1 cellular context compared by ENCODE assay signal in the genomic region with DNA sequence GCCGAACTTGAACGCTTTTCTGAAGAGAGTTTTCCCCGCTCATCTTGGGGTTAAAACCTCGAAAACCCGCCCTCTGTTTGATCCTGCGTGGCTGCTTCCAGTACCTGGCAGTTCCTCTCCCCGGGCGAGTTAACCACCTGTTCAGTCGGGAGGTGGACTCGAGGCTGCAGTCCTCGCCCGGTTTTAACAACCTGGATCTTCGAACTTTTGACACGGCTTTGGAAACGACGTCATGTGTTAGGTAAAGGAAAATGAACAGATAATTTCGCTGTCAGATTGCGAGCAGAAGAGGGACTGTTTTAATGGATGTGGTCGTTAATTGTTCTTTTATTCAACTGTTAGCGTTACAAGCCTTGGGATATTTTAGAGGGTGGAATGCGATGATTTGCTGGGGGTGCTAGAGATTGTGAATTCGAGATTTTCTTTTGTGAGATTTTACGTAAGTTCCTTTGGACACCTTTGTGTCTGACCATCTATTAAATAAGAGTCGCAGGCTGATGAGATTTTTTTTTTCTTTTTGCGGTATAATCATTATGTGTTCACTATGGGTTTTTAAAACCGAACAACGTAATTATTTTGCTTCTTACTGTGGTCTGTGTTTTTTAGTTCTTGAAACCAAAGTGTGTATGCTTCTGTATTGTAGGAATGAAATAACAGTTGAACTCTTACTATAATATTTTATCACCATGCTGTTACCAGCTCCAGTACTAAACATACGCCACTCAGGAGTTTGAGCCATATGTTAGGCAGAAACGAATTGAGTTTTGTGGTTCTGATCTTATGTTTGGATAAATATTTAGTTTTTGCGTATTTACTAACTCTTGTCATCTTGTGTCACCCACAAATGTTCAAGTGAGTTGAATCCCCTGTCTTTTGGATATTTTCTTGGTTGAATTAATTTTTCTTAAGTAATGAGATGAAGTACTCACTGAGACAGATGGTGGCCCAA.
TF ChIP-seq lines count a peak whose summit lies in the region.

No MANE protein-coding gene starts in this region.

TF ChIP-seq in K562, 482 proteins besides CTCF, POLR2A, EP300 and RAD21 (continues in another document):
- TF ChIP-seq ATF1 (CRISPR knock-in tag; IDR thresholded peaks at IDR 0.05) (no peak), ATF1 (tag; IDR thresholded peaks at IDR 0.05) (peak; percentile 45), TOE1 (IDR thresholded peaks at IDR 0.05; ENCODE audit: borderline replicate concordance) (no peak), TOE1 (CRISPR knock-in tag; IDR thresholded peaks at IDR 0.05; ENCODE audit: borderline replicate concordance, low read depth) (no peak), TAF7 (tag; IDR thresholded peaks at IDR 0.05) (no peak), ZNF551 (CRISPR knock-in tag; IDR thresholded peaks at IDR 0.05) (no peak), NFRKB (IDR thresholded peaks at IDR 0.05; ENCODE audit: low read depth) (0 out of 2 replicates have a peak, but pooled peaks have one; percentile 20), FOXM1 (IDR thresholded peaks at IDR 0.05; ENCODE audit: low read depth) (0 out of 2 replicates have a peak, but pooled peaks have one; percentile 12), FOXM1 (CRISPR knock-in tag; IDR thresholded peaks at IDR 0.05; ENCODE audit: low read depth) (no peak), TEAD4 (IDR thresholded peaks at IDR 0.05; ENCODE audit: low read length) (no peak), TEAD4 (CRISPR knock-in tag; IDR thresholded peaks at IDR 0.05; ENCODE audit: borderline replicate concordance) (no peak), MTF1 (CRISPR knock-in tag; IDR thresholded peaks at IDR 0.05; ENCODE audit: borderline replicate concordance) (no peak), ZNF780A (CRISPR knock-in tag; IDR thresholded peaks at IDR 0.05) (no peak), RBFOX2 (IDR thresholded peaks at IDR 0.05; ENCODE audit: low read depth, low read length) (no peak; the same call in 1 of the 2 replicates), SP2 (IDR thresholded peaks at IDR 0.05; ENCODE audit: extremely low read depth, low read depth, low read length, poor library complexity, severe bottlenecking) (no peak), RBM14 (IDR thresholded peaks at IDR 0.05; ENCODE audit: borderline replicate concordance, insufficient read depth, low read depth, low read length) (no peak), ZNF124 (CRISPR knock-in tag; IDR thresholded peaks at IDR 0.05) (no peak), XRCC4 (IDR thresholded peaks at IDR 0.05; ENCODE audit: extremely low read depth, insufficient read depth, insufficient read length) (no peak), IRF9 (tag; IDR thresholded peaks at IDR 0.05) (no peak), FOXP1 (CRISPR knock-in tag; IDR thresholded peaks at IDR 0.05) (no peak), CEBPG (CRISPR knock-in tag; IDR thresholded peaks at IDR 0.05) (no peak), CEBPG (tag; conservative IDR thresholded peaks at IDR 0.05 in 1 of 2, IDR thresholded peaks at IDR 0.05 in 1 of 2) (no peak), BCLAF1 (IDR thresholded peaks at IDR 0.05; ENCODE audit: borderline replicate concordance in 1 of 2, control insufficient read depth in 1 of 2, low read depth in 2 of 2, low read length in 1 of 2) (no peak), ZNF740 (CRISPR knock-in tag; IDR thresholded peaks at IDR 0.05) (no peak), ZNF740 (tag; IDR thresholded peaks at IDR 0.05) (no peak), L3MBTL2 (IDR thresholded peaks at IDR 0.05) (peak; percentile 66; the same call in 1 of the 2 replicates), ZNF384 (IDR thresholded peaks at IDR 0.05; ENCODE audit: low read depth, low read length) (no peak), E2F6 (IDR thresholded peaks at IDR 0.05; ENCODE audit: borderline replicate concordance in 1 of 2, extremely low read depth in 1 of 2, insufficient read depth in 1 of 2, insufficient read length in 1 of 2, low read depth in 1 of 2, low read length in 1 of 2, poor library complexity in 1 of 2, severe bottlenecking in 1 of 2) (peak in 1 of 2 experiments; percentile 60), ZNF655 (CRISPR knock-in tag; IDR thresholded peaks at IDR 0.05) (no peak), ZNF707 (CRISPR knock-in tag; conservative IDR thresholded peaks at IDR 0.05) (no peak), EZH2 (IDR thresholded peaks at IDR 0.05; ENCODE audit: borderline replicate concordance, low read depth, low read length) (no peak), SMAD2 (IDR thresholded peaks at IDR 0.05; ENCODE audit: low read depth, low read length) (no peak), SAP30 (IDR thresholded peaks at IDR 0.05; ENCODE audit: borderline replicate concordance, insufficient read depth, low read depth, low read length, poor library complexity, severe bottlenecking) (no peak), MAFK (IDR thresholded peaks at IDR 0.05; ENCODE audit: low read length) (no peak), HNRNPLL (IDR thresholded peaks at IDR 0.05; ENCODE audit: low read depth, low read length, poor library complexity, severe bottlenecking) (no peak), BRF1 (IDR thresholded peaks at IDR 0.05; ENCODE audit: borderline replicate concordance, extremely low read depth, insufficient read length) (no peak), ASH1L (IDR thresholded peaks at IDR 0.05; ENCODE audit: borderline replicate concordance, low read depth, partially characterized antibody) (peak; percentile 29), TAL1 (IDR thresholded peaks at IDR 0.05) (no peak), ZNF184 (CRISPR knock-in tag; IDR thresholded peaks at IDR 0.05) (no peak), RBM25 (IDR thresholded peaks at IDR 0.05; ENCODE audit: low read depth, low read length, severe bottlenecking) (no peak)
- TF ChIP-seq, protein P1, sequence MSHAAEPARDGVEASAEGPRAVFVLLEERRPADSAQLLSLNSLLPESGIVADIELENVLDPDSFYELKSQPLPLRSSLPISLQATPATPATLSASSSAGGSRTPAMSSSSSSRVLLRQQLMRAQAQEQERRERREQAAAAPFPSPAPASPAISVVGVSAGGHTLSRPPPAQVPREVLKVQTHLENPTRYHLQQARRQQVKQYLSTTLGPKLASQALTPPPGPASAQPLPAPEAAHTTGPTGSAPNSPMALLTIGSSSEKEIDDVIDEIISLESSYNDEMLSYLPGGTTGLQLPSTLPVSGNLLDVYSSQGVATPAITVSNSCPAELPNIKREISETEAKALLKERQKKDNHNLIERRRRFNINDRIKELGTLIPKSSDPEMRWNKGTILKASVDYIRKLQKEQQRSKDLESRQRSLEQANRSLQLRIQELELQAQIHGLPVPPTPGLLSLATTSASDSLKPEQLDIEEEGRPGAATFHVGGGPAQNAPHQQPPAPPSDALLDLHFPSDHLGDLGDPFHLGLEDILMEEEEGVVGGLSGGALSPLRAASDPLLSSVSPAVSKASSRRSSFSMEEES (CRISPR knock-in tag; IDR thresholded peaks at IDR 0.05): no peak
- TF ChIP-seq, protein P2, sequence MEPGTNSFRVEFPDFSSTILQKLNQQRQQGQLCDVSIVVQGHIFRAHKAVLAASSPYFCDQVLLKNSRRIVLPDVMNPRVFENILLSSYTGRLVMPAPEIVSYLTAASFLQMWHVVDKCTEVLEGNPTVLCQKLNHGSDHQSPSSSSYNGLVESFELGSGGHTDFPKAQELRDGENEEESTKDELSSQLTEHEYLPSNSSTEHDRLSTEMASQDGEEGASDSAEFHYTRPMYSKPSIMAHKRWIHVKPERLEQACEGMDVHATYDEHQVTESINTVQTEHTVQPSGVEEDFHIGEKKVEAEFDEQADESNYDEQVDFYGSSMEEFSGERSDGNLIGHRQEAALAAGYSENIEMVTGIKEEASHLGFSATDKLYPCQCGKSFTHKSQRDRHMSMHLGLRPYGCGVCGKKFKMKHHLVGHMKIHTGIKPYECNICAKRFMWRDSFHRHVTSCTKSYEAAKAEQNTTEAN (CRISPR knock-in tag; IDR thresholded peaks at IDR 0.05): no peak
- TF ChIP-seq, protein P3, sequence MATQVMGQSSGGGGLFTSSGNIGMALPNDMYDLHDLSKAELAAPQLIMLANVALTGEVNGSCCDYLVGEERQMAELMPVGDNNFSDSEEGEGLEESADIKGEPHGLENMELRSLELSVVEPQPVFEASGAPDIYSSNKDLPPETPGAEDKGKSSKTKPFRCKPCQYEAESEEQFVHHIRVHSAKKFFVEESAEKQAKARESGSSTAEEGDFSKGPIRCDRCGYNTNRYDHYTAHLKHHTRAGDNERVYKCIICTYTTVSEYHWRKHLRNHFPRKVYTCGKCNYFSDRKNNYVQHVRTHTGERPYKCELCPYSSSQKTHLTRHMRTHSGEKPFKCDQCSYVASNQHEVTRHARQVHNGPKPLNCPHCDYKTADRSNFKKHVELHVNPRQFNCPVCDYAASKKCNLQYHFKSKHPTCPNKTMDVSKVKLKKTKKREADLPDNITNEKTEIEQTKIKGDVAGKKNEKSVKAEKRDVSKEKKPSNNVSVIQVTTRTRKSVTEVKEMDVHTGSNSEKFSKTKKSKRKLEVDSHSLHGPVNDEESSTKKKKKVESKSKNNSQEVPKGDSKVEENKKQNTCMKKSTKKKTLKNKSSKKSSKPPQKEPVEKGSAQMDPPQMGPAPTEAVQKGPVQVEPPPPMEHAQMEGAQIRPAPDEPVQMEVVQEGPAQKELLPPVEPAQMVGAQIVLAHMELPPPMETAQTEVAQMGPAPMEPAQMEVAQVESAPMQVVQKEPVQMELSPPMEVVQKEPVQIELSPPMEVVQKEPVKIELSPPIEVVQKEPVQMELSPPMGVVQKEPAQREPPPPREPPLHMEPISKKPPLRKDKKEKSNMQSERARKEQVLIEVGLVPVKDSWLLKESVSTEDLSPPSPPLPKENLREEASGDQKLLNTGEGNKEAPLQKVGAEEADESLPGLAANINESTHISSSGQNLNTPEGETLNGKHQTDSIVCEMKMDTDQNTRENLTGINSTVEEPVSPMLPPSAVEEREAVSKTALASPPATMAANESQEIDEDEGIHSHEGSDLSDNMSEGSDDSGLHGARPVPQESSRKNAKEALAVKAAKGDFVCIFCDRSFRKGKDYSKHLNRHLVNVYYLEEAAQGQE (CRISPR knock-in tag; IDR thresholded peaks at IDR 0.05; ENCODE audit: low read depth): no peak
- TF ChIP-seq, protein P4, sequence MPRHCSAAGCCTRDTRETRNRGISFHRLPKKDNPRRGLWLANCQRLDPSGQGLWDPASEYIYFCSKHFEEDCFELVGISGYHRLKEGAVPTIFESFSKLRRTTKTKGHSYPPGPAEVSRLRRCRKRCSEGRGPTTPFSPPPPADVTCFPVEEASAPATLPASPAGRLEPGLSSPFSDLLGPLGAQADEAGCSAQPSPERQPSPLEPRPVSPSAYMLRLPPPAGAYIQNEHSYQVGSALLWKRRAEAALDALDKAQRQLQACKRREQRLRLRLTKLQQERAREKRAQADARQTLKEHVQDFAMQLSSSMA (CRISPR knock-in tag; IDR thresholded peaks at IDR 0.05): no peak
- TF ChIP-seq, protein P5, sequence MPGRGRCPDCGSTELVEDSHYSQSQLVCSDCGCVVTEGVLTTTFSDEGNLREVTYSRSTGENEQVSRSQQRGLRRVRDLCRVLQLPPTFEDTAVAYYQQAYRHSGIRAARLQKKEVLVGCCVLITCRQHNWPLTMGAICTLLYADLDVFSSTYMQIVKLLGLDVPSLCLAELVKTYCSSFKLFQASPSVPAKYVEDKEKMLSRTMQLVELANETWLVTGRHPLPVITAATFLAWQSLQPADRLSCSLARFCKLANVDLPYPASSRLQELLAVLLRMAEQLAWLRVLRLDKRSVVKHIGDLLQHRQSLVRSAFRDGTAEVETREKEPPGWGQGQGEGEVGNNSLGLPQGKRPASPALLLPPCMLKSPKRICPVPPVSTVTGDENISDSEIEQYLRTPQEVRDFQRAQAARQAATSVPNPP (IDR thresholded peaks at IDR 0.05; ENCODE audit: borderline replicate concordance, insufficient read depth, insufficient read length): no peak
